ENCODE assay signal across 9 cellular contexts in genomic region chr11:116312560-116313340, GRCh38.
A peak's percentile ranks its signal among the peaks of the same experiment; 100 is the strongest.
DNase-seq lines count a peak whose midpoint lies in the region; ATAC-seq and TF ChIP-seq lines count a peak whose summit lies in the region.
"Had no signal": no experiment of that assay in that cellular context is flagged by ENCODE, and none has a peak within 500 bp of the region (broad histone marks: within the 10 kb centered on the region; RNA-seq: fewer than 3 reads in every experiment).

No MANE protein-coding gene starts in this region.

- H3K4me3 Mint-ChIP-seq in natural killer cell, result no peak overlapping the region
- H3K4me3 Mint-ChIP-seq in activated naive CD8-positive, alpha-beta T cell treated with anti-CD3 and anti-CD28 coated beads for 36 hours, result no peak overlapping the region

- H3K4me3 ChIP-seq in choroid plexus epithelial cell (ENCODE audit: low read depth, low read length), result no peak overlapping the region

- intact Hi-C loops in natural killer cell (cut with micrococcal nuclease), result no loop called here

- TF ChIP-seq CTCF in choroid plexus epithelial cell (conservative IDR thresholded peaks at IDR 0.05; ENCODE audit: low read depth, low read length), result no peak
- TF ChIP-seq CTCF in natural killer cell (IDR thresholded peaks at IDR 0.05), result no peak

- H3K27ac Mint-ChIP-seq in natural killer cell, result no peak overlapping the region
- no peak overlapping the region for H3K27ac Mint-ChIP-seq in activated naive CD8-positive, alpha-beta T cell treated with anti-CD3 and anti-CD28 coated beads for 36 hours

- no peaks in the 10 kb centered on the region for H3K36me3 Mint-ChIP-seq in natural killer cell
- H3K36me3 Mint-ChIP-seq in activated naive CD8-positive, alpha-beta T cell treated with anti-CD3 and anti-CD28 coated beads for 36 hours, result no peaks in the 10 kb centered on the region

- DNase-seq in COLO829 (ENCODE audit: low spot score), result peak; percentile 38
- peak; percentile 92 for DNase-seq in NCI-H2171 (lab: John Stamatoyannopoulos, UW)
- peak; percentile 1 for DNase-seq in choroid plexus epithelial cell (ENCODE audit: low read depth)
- peak; percentile 63 for DNase-seq in middle frontal gyrus (ENCODE audit: extremely low spot score, low spot score)
- no peak for DNase-seq in natural killer cell
- no peak for DNase-seq in activated naive CD8-positive, alpha-beta T cell treated with anti-CD3 and anti-CD28 coated beads for 36 hours
- no peak for DNase-seq in activated CD4-positive, alpha-beta T cell treated with anti-CD3 and anti-CD28 coated beads, Interleukin-2, amount 50 U/mL, for 4 hours
- DNase-seq: IMR-90 had no signal

- ATAC-seq in natural killer cell, result no peak
- no peak for ATAC-seq in GM19351 (IDR thresholded peaks at IDR 0.05; ENCODE audit: unreplicated experiment)

- H3K27me3 Mint-ChIP-seq in natural killer cell (ENCODE audit: low read depth in 2 of 2), result peaks cover 26 to 39% of the 10 kb centered on the region in 2 donors
- peaks cover 28% of the 10 kb centered on the region for H3K27me3 Mint-ChIP-seq in activated naive CD8-positive, alpha-beta T cell treated with anti-CD3 and anti-CD28 coated beads for 36 hours

- H3K9me3 Mint-ChIP-seq in natural killer cell, result no peaks in the 10 kb centered on the region
- H3K9me3 Mint-ChIP-seq in activated naive CD8-positive, alpha-beta T cell treated with anti-CD3 and anti-CD28 coated beads for 36 hours, result no peaks in the 10 kb centered on the region

- H3K4me1 Mint-ChIP-seq in natural killer cell, result no peaks in the 10 kb centered on the region
- H3K4me1 Mint-ChIP-seq in activated naive CD8-positive, alpha-beta T cell treated with anti-CD3 and anti-CD28 coated beads for 36 hours, result no peaks in the 10 kb centered on the region

Comparison
In these comparisons a context has a peak if more than half of its experiments do, and no peak if none do; other contexts are left out.
1. DNase-seq: peak in COLO829 (single experiment), NCI-H2171 (single experiment), choroid plexus epithelial cell (single experiment) and middle frontal gyrus (single experiment); none in natural killer cell (single experiment), activated naive CD8-positive, alpha-beta T cell treated with anti-CD3 and anti-CD28 coated beads for 36 hours (single experiment) and activated CD4-positive, alpha-beta T cell treated with anti-CD3 and anti-CD28 coated beads, Interleukin-2, amount 50 U/mL, for 4 hours (0 of 2).